ENCODE assay signal across 1 cellular context in the genomic region with DNA sequence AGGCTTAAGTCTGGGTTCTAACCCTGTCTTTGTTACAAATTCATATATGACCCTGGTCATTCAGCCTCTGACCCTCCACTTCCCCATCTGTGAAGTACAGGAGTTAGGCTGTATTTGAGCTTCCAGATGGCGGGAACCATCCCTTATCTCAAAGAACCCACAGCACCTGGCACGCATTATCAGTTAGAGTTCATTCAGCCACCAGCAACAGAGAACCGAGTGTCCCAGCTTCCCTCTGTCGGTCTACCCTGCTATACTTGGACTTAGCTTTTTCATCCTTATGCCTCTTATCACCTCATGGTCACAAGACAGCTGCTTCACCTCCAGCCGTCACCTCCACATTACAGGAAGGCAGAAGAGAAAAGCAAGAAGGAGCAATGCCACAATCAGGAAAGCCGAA.
TF ChIP-seq lines count a peak whose summit lies in the region.

No MANE protein-coding gene starts in this region.

TF ChIP-seq in H1, 55 proteins besides CTCF, POLR2A, EP300 and RAD21 (continued from another document):
- TF ChIP-seq, protein P1, sequence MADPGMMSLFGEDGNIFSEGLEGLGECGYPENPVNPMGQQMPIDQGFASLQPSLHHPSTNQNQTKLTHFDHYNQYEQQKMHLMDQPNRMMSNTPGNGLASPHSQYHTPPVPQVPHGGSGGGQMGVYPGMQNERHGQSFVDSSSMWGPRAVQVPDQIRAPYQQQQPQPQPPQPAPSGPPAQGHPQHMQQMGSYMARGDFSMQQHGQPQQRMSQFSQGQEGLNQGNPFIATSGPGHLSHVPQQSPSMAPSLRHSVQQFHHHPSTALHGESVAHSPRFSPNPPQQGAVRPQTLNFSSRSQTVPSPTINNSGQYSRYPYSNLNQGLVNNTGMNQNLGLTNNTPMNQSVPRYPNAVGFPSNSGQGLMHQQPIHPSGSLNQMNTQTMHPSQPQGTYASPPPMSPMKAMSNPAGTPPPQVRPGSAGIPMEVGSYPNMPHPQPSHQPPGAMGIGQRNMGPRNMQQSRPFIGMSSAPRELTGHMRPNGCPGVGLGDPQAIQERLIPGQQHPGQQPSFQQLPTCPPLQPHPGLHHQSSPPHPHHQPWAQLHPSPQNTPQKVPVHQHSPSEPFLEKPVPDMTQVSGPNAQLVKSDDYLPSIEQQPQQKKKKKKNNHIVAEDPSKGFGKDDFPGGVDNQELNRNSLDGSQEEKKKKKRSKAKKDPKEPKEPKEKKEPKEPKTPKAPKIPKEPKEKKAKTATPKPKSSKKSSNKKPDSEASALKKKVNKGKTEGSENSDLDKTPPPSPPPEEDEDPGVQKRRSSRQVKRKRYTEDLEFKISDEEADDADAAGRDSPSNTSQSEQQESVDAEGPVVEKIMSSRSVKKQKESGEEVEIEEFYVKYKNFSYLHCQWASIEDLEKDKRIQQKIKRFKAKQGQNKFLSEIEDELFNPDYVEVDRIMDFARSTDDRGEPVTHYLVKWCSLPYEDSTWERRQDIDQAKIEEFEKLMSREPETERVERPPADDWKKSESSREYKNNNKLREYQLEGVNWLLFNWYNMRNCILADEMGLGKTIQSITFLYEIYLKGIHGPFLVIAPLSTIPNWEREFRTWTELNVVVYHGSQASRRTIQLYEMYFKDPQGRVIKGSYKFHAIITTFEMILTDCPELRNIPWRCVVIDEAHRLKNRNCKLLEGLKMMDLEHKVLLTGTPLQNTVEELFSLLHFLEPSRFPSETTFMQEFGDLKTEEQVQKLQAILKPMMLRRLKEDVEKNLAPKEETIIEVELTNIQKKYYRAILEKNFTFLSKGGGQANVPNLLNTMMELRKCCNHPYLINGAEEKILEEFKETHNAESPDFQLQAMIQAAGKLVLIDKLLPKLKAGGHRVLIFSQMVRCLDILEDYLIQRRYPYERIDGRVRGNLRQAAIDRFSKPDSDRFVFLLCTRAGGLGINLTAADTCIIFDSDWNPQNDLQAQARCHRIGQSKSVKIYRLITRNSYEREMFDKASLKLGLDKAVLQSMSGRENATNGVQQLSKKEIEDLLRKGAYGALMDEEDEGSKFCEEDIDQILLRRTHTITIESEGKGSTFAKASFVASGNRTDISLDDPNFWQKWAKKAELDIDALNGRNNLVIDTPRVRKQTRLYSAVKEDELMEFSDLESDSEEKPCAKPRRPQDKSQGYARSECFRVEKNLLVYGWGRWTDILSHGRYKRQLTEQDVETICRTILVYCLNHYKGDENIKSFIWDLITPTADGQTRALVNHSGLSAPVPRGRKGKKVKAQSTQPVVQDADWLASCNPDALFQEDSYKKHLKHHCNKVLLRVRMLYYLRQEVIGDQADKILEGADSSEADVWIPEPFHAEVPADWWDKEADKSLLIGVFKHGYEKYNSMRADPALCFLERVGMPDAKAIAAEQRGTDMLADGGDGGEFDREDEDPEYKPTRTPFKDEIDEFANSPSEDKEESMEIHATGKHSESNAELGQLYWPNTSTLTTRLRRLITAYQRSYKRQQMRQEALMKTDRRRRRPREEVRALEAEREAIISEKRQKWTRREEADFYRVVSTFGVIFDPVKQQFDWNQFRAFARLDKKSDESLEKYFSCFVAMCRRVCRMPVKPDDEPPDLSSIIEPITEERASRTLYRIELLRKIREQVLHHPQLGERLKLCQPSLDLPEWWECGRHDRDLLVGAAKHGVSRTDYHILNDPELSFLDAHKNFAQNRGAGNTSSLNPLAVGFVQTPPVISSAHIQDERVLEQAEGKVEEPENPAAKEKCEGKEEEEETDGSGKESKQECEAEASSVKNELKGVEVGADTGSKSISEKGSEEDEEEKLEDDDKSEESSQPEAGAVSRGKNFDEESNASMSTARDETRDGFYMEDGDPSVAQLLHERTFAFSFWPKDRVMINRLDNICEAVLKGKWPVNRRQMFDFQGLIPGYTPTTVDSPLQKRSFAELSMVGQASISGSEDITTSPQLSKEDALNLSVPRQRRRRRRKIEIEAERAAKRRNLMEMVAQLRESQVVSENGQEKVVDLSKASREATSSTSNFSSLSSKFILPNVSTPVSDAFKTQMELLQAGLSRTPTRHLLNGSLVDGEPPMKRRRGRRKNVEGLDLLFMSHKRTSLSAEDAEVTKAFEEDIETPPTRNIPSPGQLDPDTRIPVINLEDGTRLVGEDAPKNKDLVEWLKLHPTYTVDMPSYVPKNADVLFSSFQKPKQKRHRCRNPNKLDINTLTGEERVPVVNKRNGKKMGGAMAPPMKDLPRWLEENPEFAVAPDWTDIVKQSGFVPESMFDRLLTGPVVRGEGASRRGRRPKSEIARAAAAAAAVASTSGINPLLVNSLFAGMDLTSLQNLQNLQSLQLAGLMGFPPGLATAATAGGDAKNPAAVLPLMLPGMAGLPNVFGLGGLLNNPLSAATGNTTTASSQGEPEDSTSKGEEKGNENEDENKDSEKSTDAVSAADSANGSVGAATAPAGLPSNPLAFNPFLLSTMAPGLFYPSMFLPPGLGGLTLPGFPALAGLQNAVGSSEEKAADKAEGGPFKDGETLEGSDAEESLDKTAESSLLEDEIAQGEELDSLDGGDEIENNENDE (IDR thresholded peaks at IDR 0.05; ENCODE audit: insufficient replicate concordance, low read length) = no peak
- TF ChIP-seq JUN (IDR thresholded peaks at IDR 0.05; ENCODE audit: low read depth, low read length) (no peak), SP4 (IDR thresholded peaks at IDR 0.05; ENCODE audit: low read length) (no peak), CHD1 (IDR thresholded peaks at IDR 0.05; ENCODE audit: low read depth, low read length) (no peak), CREB1 (IDR thresholded peaks at IDR 0.05) (no peak), BRCA1 (IDR thresholded peaks at IDR 0.05; ENCODE audit: low read depth, low read length) (no peak), SIRT6 (IDR thresholded peaks at IDR 0.05; ENCODE audit: low read length) (no peak), EZH2 (IDR thresholded peaks at IDR 0.05; ENCODE audit: low read depth, low read length, severe bottlenecking) (no peak)
- TF ChIP-seq, protein P2, sequence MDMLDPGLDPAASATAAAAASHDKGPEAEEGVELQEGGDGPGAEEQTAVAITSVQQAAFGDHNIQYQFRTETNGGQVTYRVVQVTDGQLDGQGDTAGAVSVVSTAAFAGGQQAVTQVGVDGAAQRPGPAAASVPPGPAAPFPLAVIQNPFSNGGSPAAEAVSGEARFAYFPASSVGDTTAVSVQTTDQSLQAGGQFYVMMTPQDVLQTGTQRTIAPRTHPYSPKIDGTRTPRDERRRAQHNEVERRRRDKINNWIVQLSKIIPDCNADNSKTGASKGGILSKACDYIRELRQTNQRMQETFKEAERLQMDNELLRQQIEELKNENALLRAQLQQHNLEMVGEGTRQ (IDR thresholded peaks at IDR 0.05; ENCODE audit: low read length) = no peak
